In the genomic region with DNA sequence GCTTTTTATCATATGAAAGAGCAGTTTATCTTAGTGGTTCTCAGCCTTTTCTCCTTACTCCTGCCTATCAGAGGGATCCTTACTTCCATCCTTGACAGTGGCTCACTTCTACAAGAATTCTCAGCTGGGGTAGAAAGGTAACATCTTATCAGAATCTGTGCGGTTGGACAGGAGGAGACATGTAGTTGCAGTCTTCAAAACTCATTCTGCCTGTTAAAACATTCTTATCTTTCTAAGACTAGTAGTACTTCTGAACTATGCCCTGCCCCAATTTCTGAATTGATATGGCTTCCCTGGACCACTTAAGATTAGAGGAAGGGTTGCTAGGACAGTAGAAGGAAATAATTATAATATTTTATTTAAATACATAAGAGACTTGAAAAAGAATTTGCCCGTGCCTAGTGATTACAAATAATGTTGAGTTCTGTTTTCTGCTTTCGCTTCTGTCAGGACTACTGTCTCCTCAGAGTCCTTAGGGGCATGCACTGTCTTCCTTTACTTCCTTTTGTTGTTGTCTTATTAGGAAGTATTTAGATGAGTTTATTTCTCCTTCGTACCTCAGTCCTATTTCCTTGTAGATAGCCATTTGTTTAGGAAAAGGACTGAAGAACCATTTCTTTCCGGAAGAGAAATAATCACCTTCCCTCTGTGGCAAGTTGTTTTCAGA, we compare ENCODE assay signal across 17 cellular contexts. TPM values are rescaled to one million over a fixed set of nuclear protein-coding genes. Genes with fewer than 3 reads are reported as not detected.
A peak's percentile ranks its signal among the peaks of the same experiment; 100 is the strongest.
DNase-seq lines count a peak whose midpoint lies in the region; ATAC-seq, FAIRE-seq and TF ChIP-seq lines count a peak whose summit lies in the region.
"Had no signal": no experiment of that assay in that cellular context is flagged by ENCODE, and none has a peak within 500 bp of the region (broad histone marks: within the 10 kb centered on the region; RNA-seq: fewer than 3 reads in every experiment).

No MANE protein-coding gene starts in this region.

- TF ChIP-seq CTCF in psoas muscle (IDR thresholded peaks at IDR 0.05), result no peak

- no peak overlapping the region for H3K4me3 ChIP-seq in psoas muscle
- H3K4me3 ChIP-seq: esophagus squamous epithelium, prostate gland had no signal

- no peak overlapping the region for H3K4me3 Mint-ChIP-seq in T-helper 17 cell
- no peak overlapping the region for H3K4me3 Mint-ChIP-seq in stimulated activated memory B cell treated with anti-CD40 and anti-IgM and Interleukin-4, amounts not matched to agents 10 μg/mL and 1 μg/mL and 100 μg/mL, for 72 hours
- H3K4me3 Mint-ChIP-seq: activated CD4-positive, alpha-beta memory T cell treated with anti-CD3 and anti-CD28 coated beads for 36 hours had no signal

- H3K9me3 ChIP-seq in T-helper 17 cell (ENCODE audit: control insufficient read depth, low read length, poor library complexity, severe bottlenecking) (no peaks in the 10 kb centered on the region), psoas muscle (no peaks in the 10 kb centered on the region)
- H3K9me3 ChIP-seq: esophagus squamous epithelium, prostate gland had no signal

- H3K27ac Mint-ChIP-seq in T-helper 17 cell, result peak overlapping the region; percentile 34
- H3K27ac Mint-ChIP-seq in stimulated activated memory B cell treated with anti-CD40 and anti-IgM and Interleukin-4, amounts not matched to agents 10 μg/mL and 1 μg/mL and 100 μg/mL, for 72 hours, result peak overlapping the region; percentile 42
- H3K27ac Mint-ChIP-seq: activated CD4-positive, alpha-beta memory T cell treated with anti-CD3 and anti-CD28 coated beads for 36 hours had no signal

- H3K9me3 Mint-ChIP-seq in stimulated activated memory B cell treated with anti-CD40 and anti-IgM and Interleukin-4, amounts not matched to agents 10 μg/mL and 1 μg/mL and 100 μg/mL, for 72 hours, result no peaks in the 10 kb centered on the region
- H3K9me3 Mint-ChIP-seq: activated CD4-positive, alpha-beta memory T cell treated with anti-CD3 and anti-CD28 coated beads for 36 hours had no signal

- intact Hi-C loops in left colon (cut with DNase I, micrococcal nuclease), result no loop called here
- intact Hi-C loops in psoas muscle (cut with DNase I), result no loop called here

- 61 to 77% (median 75%) methylated on average over 5 of the region's 5 CpGs for WGBS in psoas muscle, 3 donors

- H3K27me3 Mint-ChIP-seq in T-helper 17 cell, result no peaks in the 10 kb centered on the region
- H3K27me3 Mint-ChIP-seq in stimulated activated memory B cell treated with anti-CD40 and anti-IgM and Interleukin-4, amounts not matched to agents 10 μg/mL and 1 μg/mL and 100 μg/mL, for 72 hours, result no peaks in the 10 kb centered on the region
- H3K27me3 Mint-ChIP-seq: activated CD4-positive, alpha-beta memory T cell treated with anti-CD3 and anti-CD28 coated beads for 36 hours had no signal

- peaks cover 12% of the 10 kb centered on the region for H3K4me1 Mint-ChIP-seq in T-helper 17 cell
- peaks cover 27% of the 10 kb centered on the region for H3K4me1 Mint-ChIP-seq in stimulated activated memory B cell treated with anti-CD40 and anti-IgM and Interleukin-4, amounts not matched to agents 10 μg/mL and 1 μg/mL and 100 μg/mL, for 72 hours

- DNase-seq in GM19239 (ENCODE audit: insufficient read length, low spot score) (no peak), T-helper 17 cell (no peak), left colon (no peak), 8988T (no peak), psoas muscle (no peak), NCI-H524 (lab: John Stamatoyannopoulos, UW) (no peak)
- DNase-seq: activated CD4-positive, alpha-beta memory T cell treated with anti-CD3 and anti-CD28 coated beads for 36 hours; COR-L47; esophagus squamous epithelium; hippocampal formation; NCI-H2081; NCI-H774; Right ventricle myocardium superior; T-helper 9 cell had no signal

- peak; percentile 68 for FAIRE-seq in GM19239 (lab: Jason Lieb, UNC)
- FAIRE-seq: G401.6 had no signal

- peaks cover 30% of the 10 kb centered on the region for H3K4me1 ChIP-seq in psoas muscle
- H3K4me1 ChIP-seq: esophagus squamous epithelium, prostate gland had no signal

- H3K36me3 Mint-ChIP-seq in T-helper 17 cell (ENCODE audit: low read depth), result no peaks in the 10 kb centered on the region
- no peaks in the 10 kb centered on the region for H3K36me3 Mint-ChIP-seq in stimulated activated memory B cell treated with anti-CD40 and anti-IgM and Interleukin-4, amounts not matched to agents 10 μg/mL and 1 μg/mL and 100 μg/mL, for 72 hours
- H3K36me3 Mint-ChIP-seq: activated CD4-positive, alpha-beta memory T cell treated with anti-CD3 and anti-CD28 coated beads for 36 hours had no signal

- H3K27me3 ChIP-seq in psoas muscle (ENCODE audit: insufficient read depth in 3 of 3, low read length in 2 of 3), result no peaks in the 10 kb centered on the region
- H3K27me3 ChIP-seq: esophagus squamous epithelium had no signal

- H3K27ac ChIP-seq in psoas muscle, result no peak overlapping the region
- H3K27ac ChIP-seq: esophagus squamous epithelium, prostate gland had no signal

- ATAC-seq in T-helper 17 cell (no peak), left colon (peak; percentile 41), psoas muscle (no peak)
- ATAC-seq in stimulated activated memory B cell treated with anti-CD40 and anti-IgM and Interleukin-4, amounts not matched to agents 10 μg/mL and 1 μg/mL and 100 μg/mL, for 72 hours, result no peak

- H3K36me3 ChIP-seq in psoas muscle (ENCODE audit: insufficient read depth in 1 of 2, low read depth in 1 of 2), result peaks cover 0 to 4% of the 10 kb centered on the region in 2 donors
- H3K36me3 ChIP-seq: prostate gland had no signal

RNA-seq across cellular contexts. Expression of gene BLTP3A, which starts 24.9 kb away (rescaled TPM):
- total RNA-seq in T-helper 17 cell (10 to 100 TPM; 10.5 to 16.3 TPM), left colon (1 to 10 TPM; 7.5 to 9.7 TPM), psoas muscle (10 to 100 TPM; 16.5 to 34.7 (median 20.8) TPM)
- 1 to 10 TPM; 4.2 to 9.6 (median 4.5) TPM for polyA plus RNA-seq in psoas muscle

RNA-seq across cellular contexts. Expression of gene SNRPC, which starts 59.5 kb away (rescaled TPM):
- total RNA-seq in T-helper 17 cell, result 10 to 100 TPM; 44.2 to 52.1 TPM
- 10 to 100 TPM; 54.8 to 60.7 TPM for total RNA-seq in left colon
- 10 to 100 TPM; 77.0 to 97.7 (median 86.3) TPM for total RNA-seq in psoas muscle
- polyA plus RNA-seq in psoas muscle, result 100 to 1,000 TPM; 123 to 198 (median 181) TPM
